ENCODE assay signal across 16 cellular contexts in the genomic region with DNA sequence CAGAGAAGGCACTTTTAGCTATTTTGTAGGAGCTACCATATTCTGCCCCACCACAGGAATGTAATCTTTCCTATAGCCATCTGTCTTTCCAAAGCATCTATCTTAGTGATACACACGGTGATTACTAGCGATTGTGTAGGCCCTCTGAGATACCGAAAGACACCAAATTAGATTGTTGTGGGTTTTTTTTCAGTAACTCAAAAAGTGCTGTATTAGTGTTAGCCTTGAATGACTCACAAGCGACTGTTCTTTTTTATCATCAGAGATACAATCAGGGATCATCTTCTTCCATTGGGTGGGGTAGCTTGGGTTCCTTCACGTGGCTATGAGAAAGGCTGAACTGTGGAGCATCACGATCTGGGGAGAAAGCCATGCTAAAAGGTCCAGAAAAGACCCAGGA.
"Had no signal": no experiment of that assay in that cellular context is flagged by ENCODE, and none has a peak within 500 bp of the region (broad histone marks: within the 10 kb centered on the region; RNA-seq: fewer than 3 reads in every experiment).

No MANE protein-coding gene starts in this region.

- H3K27me3 ChIP-seq: esophagus squamous epithelium, right atrium auricular region, stomach, upper lobe of left lung had no signal

- ATAC-seq: activated CD8-positive, alpha-beta T cell treated with anti-CD3 and anti-CD28 coated beads for 36 hours; stimulated activated effector memory CD8-positive, alpha-beta T cell treated with anti-CD3 and anti-CD28 coated beads, Interleukin-12 subunit alpha, Interleukin-12 subunit beta, amount 100 ng/mL, for 72 hours had no signal

- DNase-seq: activated B cell treated with CpG ODN at 0.5 μM for 24 hours; activated CD4-positive, alpha-beta T cell treated with anti-CD3 and anti-CD28 coated beads, Interleukin-2, amount 10 ng/mL, durations not matched to agents 24 days and 14 days; activated CD8-positive, alpha-beta T cell treated with anti-CD3 and anti-CD28 coated beads for 36 hours; activated T-cell treated with anti-CD3 and anti-CD28 coated beads, Interleukin-2, amount 50 U/mL, for 24 hours; dermis blood vessel endothelial cell; effector memory CD4-positive, alpha-beta T cell; esophagus squamous epithelium; foreskin melanocyte; hypothalamus; midbrain; small intestine; stimulated activated CD4-positive, alpha-beta T cell treated with anti-CD3 and anti-CD28 coated beads, Interleukin-4, amount 100 ng/mL, for 1 hour; stomach; upper lobe of left lung had no signal

- H3K9me3 ChIP-seq: esophagus squamous epithelium, right atrium auricular region, upper lobe of left lung had no signal

- H3K27ac ChIP-seq: esophagus squamous epithelium, right atrium auricular region, stomach, upper lobe of left lung had no signal

- H3K4me3 ChIP-seq: esophagus squamous epithelium, right atrium auricular region, stomach, upper lobe of left lung had no signal

- H3K36me3 ChIP-seq: esophagus squamous epithelium, right atrium auricular region, stomach, upper lobe of left lung had no signal

- H3K4me1 ChIP-seq: esophagus squamous epithelium, upper lobe of left lung had no signal
